In genomic region chr11:57781529-57781943, GRCh38 we compare ENCODE assay signal across 12 cellular contexts. TPM values are rescaled to one million over a fixed set of nuclear protein-coding genes. Genes with fewer than 3 reads are reported as not detected.
DNase-seq lines count a peak whose midpoint lies in the region; ATAC-seq and TF ChIP-seq lines count a peak whose summit lies in the region.
"Had no signal": no experiment of that assay in that cellular context is flagged by ENCODE, and none has a peak within 500 bp of the region (broad histone marks: within the 10 kb centered on the region; RNA-seq: fewer than 3 reads in every experiment).

No MANE protein-coding gene starts in this region.

- H3K27me3 ChIP-seq in H9 (ENCODE audit: insufficient read depth, low read length) = no peaks in the 10 kb centered on the region
- H3K27me3 ChIP-seq in body of pancreas = no peaks in the 10 kb centered on the region
- no peaks in the 10 kb centered on the region for H3K27me3 ChIP-seq in iPS-20b (ENCODE audit: insufficient read depth, low read length)
- H3K27me3 ChIP-seq in sigmoid colon = no peaks in the 10 kb centered on the region

- WGBS in H9 (ENCODE audit: extremely low coverage, insufficient read length, low lambda C conversion rate) = no CpG with 5 or more reads among the region's 3 CpGs
- WGBS in body of pancreas, 2 donors = 17 to 24% methylated on average over 3 of the region's 3 CpGs
- 14 to 61% methylated on average over 3 of the region's 3 CpGs for WGBS in sigmoid colon, 2 donors

- H3K36me3 ChIP-seq in body of pancreas (replicated peaks in 1 of 2; ENCODE audit: insufficient read depth in 1 of 2, low read depth in 2 of 2) = no peaks in the 10 kb centered on the region
- H3K36me3 ChIP-seq in iPS-20b (ENCODE audit: insufficient read depth, low read depth, low read length) = no peaks in the 10 kb centered on the region
- H3K36me3 ChIP-seq in sigmoid colon = no peaks in the 10 kb centered on the region

- H3K4me3 Mint-ChIP-seq in H9 = peak overlapping the region; percentile 24 to 67

- H3K9me3 ChIP-seq in H9 (ENCODE audit: control insufficient read depth, low read depth, low read length) = no peaks in the 10 kb centered on the region
- no peaks in the 10 kb centered on the region for H3K9me3 ChIP-seq in body of pancreas
- no peaks in the 10 kb centered on the region for H3K9me3 ChIP-seq in iPS-20b (ENCODE audit: insufficient read depth, low read depth, low read length)
- H3K9me3 ChIP-seq in sigmoid colon = no peaks in the 10 kb centered on the region

- H4K5ac ChIP-seq in H9 (ENCODE audit: insufficient read length, low read depth, low read length) = peak overlapping the region; percentile 76

- no peak overlapping the region for H3K23ac ChIP-seq in H9 (ENCODE audit: insufficient read length, low read depth, low read length)

- peak overlapping the region; percentile 96; the same call in 1 of the 2 replicates for H3K4ac ChIP-seq in H9 (ENCODE audit: low read depth, low read length)

- peak overlapping the region; percentile 100 for H2BK120ac ChIP-seq in H9 (ENCODE audit: low read depth, low read length, poor library complexity, severe bottlenecking)

- H3K9ac ChIP-seq in H9 (ENCODE audit: extremely low read depth, insufficient read length, low read length) (peak overlapping the region; percentile 69), iPS-20b (ENCODE audit: low read depth, low read length) (peak overlapping the region; percentile 72)

- H4K91ac ChIP-seq in H9 (ENCODE audit: insufficient read length, low read depth, low read length) = peak overlapping the region; percentile 42

- peaks cover 12% of the 10 kb centered on the region for H3K4me1 ChIP-seq in H9 (ENCODE audit: insufficient read depth, low read length)
- peaks cover 98% of the 10 kb centered on the region for H3K4me1 ChIP-seq in body of pancreas
- H3K4me1 ChIP-seq in iPS-20b (ENCODE audit: insufficient read depth, low read length) = peaks cover 59% of the 10 kb centered on the region
- H3K4me1 ChIP-seq in sigmoid colon = peaks cover 0 to 98% (median 88%) of the 10 kb centered on the region in 4 donors

- DNase-seq in H9 (peak; percentile 91), body of pancreas (peak; percentile 82 to 95 (median 92)), sigmoid colon (no peak), cortex of kidney (lab: John Stamatoyannopoulos, UW) (no peak)
- DNase-seq: activated naive CD4-positive, alpha-beta T cell treated with anti-CD3 and anti-CD28 coated beads, Interleukin-2, amount 50 U/mL, for 16 hours; DMS 273 treated with DMSO at 0.1 percent for 48 hours; NCI-H2107 had no signal

- H3K27ac Mint-ChIP-seq in H9 = peak overlapping the region; percentile 98 to 100 (median 100)

- peaks cover 7% of the 10 kb centered on the region for H3K79me1 ChIP-seq in H9 (ENCODE audit: insufficient read depth, low read depth, low read length, poor library complexity, severe bottlenecking)

- TF ChIP-seq CTCF in H9 (conservative IDR thresholded peaks at IDR 0.05) (no peak), body of pancreas (IDR thresholded peaks at IDR 0.05) (peak in 1 of 7 experiments; percentile 10), sigmoid colon (IDR thresholded peaks at IDR 0.05) (no peak)

- H3T11ph ChIP-seq in H9 (ENCODE audit: low read length) = peak overlapping the region; percentile 99

- no peak overlapping the region for H4K8ac ChIP-seq in H9 (replicated peaks; ENCODE audit: insufficient read length, low read depth, low read length)

- intact Hi-C loops in body of pancreas (cut with DNase I) = no loop called here
- intact Hi-C loops in sigmoid colon (cut with DNase I) = no loop called here

- peak in 2 of 3 donors; percentile 16 to 20 for TF ChIP-seq POLR2A in body of pancreas (IDR thresholded peaks at IDR 0.05)
- no peak for TF ChIP-seq POLR2A in sigmoid colon (IDR thresholded peaks at IDR 0.05)

- H3K27me3 Mint-ChIP-seq in H9 (ENCODE audit: low read depth) = no peaks in the 10 kb centered on the region

- H3K14ac ChIP-seq in H9 (ENCODE audit: insufficient read depth, low read length) = peak overlapping the region; percentile 87; the same call in 1 of the 2 replicates

- ATAC-seq in body of pancreas (peak; percentile 74), GM19023 (IDR thresholded peaks at IDR 0.05; ENCODE audit: unreplicated experiment) (no peak), GM21423 (IDR thresholded peaks at IDR 0.05; ENCODE audit: unreplicated experiment) (no peak), HG02763 (IDR thresholded peaks at IDR 0.05; ENCODE audit: unreplicated experiment) (no peak)

- peak overlapping the region; percentile 97 for H3K18ac ChIP-seq in H9 (ENCODE audit: insufficient read length, low read depth, low read length)

- peak overlapping the region; percentile 50 for H2BK20ac ChIP-seq in H9 (ENCODE audit: low read depth, low read length, poor library complexity, severe bottlenecking)

- no peaks in the 10 kb centered on the region for H3K23me2 ChIP-seq in H9 (ENCODE audit: insufficient read length, low read depth, low read length, poor library complexity, severe bottlenecking)

- no peak overlapping the region for H3K56ac ChIP-seq in H9 (ENCODE audit: insufficient read length, low read depth, low read length)

- H3K9me3 Mint-ChIP-seq in H9 = no peaks in the 10 kb centered on the region

- no peak overlapping the region for H2AK5ac ChIP-seq in H9 (ENCODE audit: insufficient read length, low read length)

- H3K36me3 Mint-ChIP-seq in H9 (ENCODE audit: insufficient read depth in 1 of 3, low read depth in 3 of 3) = peaks cover 0 to 17% (median 8%) of the 10 kb centered on the region in 3 experiments

- no peak overlapping the region for H2AFZ ChIP-seq in H9 (ENCODE audit: low read length)

- no peak overlapping the region for H2BK15ac ChIP-seq in H9 (ENCODE audit: low read depth, low read length)

- H3K79me2 ChIP-seq in H9 (ENCODE audit: insufficient read depth, low read length) = peaks cover 22% of the 10 kb centered on the region; the same call in 1 of the 2 replicates

- TF ChIP-seq EP300 in sigmoid colon (IDR thresholded peaks at IDR 0.05) = no peak

- peak overlapping the region; percentile 97 for H3K27ac ChIP-seq in H9 (ENCODE audit: insufficient read length, low read depth, low read length)
- peak overlapping the region; percentile 47 to 89 (median 81) for H3K27ac ChIP-seq in body of pancreas
- H3K27ac ChIP-seq in iPS-20b (ENCODE audit: low read length) = peak overlapping the region; percentile 88
- peak overlapping the region; percentile 72 to 86 (median 82) for H3K27ac ChIP-seq in sigmoid colon

- no peaks in the 10 kb centered on the region for H4K20me1 ChIP-seq in H9 (ENCODE audit: control insufficient read depth, insufficient read depth, insufficient read length)

- peaks cover 67 to 71% of the 10 kb centered on the region in 2 experiments for H3K4me1 Mint-ChIP-seq in H9

- peak overlapping the region; percentile 49 for H3K4me2 ChIP-seq in H9 (ENCODE audit: insufficient read depth, insufficient read length, low read length)

- no peak overlapping the region for H3K4me3 ChIP-seq in body of pancreas
- H3K4me3 ChIP-seq in iPS-20b (ENCODE audit: low read length) = peak overlapping the region; percentile 48
- no peak overlapping the region for H3K4me3 ChIP-seq in sigmoid colon

- H2BK12ac ChIP-seq in H9 (ENCODE audit: insufficient read length, low read depth, low read length) = peak overlapping the region; percentile 99

- peak overlapping the region; percentile 84 for H2BK5ac ChIP-seq in H9 (ENCODE audit: insufficient read length, low read length)

RNA-seq across cellular contexts. Expression of gene CTNND1, which starts 19.9 kb away (rescaled TPM):
- total RNA-seq in H9 (2021) = 164 and 166 TPM in 2 replicates
- total RNA-seq in body of pancreas = 100 to 1,000 TPM; 115 to 178 TPM
- 100 to 1,000 TPM in 1 of 4 donors, 10 to 100 TPM in 3; 66.0 to 102 (median 86.9) TPM for total RNA-seq in sigmoid colon
- polyA plus RNA-seq in sigmoid colon = 100 to 1,000 TPM in 1 of 3 donors, 10 to 100 TPM in 2; 84.7 to 132 (median 99.9) TPM

RNA-seq across cellular contexts. Expression of gene BTBD18, which starts 29.9 kb away (rescaled TPM):
- total RNA-seq in H9 (2021) = not detected in 2 replicates
- not detected for total RNA-seq in body of pancreas
- total RNA-seq in sigmoid colon = not detected
- polyA plus RNA-seq in sigmoid colon = under 1 TPM in 1 of 3 donors, not detected in 2; 0.03 TPM
- total RNA-seq: T-helper 2 cell treated with Interferon-gamma antibody and Interleukin-4, amounts not matched to agents 100 ng/mL and 5 ng/mL, for 36 hours had no signal

RNA-seq across cellular contexts. Expression of gene SELENOH, which starts 40.2 kb away (rescaled TPM):
- total RNA-seq in H9 (2021) (251 and 271 TPM in 2 replicates), body of pancreas (100 to 1,000 TPM in 1 of 2 donors, 10 to 100 TPM in 1; 86.1 to 157 TPM), sigmoid colon (100 to 1,000 TPM; 130 to 188 (median 132) TPM)
- 100 to 1,000 TPM; 149 to 180 (median 156) TPM for polyA plus RNA-seq in sigmoid colon

Comparison
In these comparisons a context has a peak if more than half of its experiments do, and no peak if none do; other contexts are left out.
1. DNase-seq: peak in H9 (single experiment) and body of pancreas (4 of 4); none in sigmoid colon (single experiment) and cortex of kidney (single experiment).
2. POLR2A ChIP-seq: peak in body of pancreas (2 of 3); none in sigmoid colon (0 of 2).
3. Peak in every context shown above with its lines, with median percentiles within 50 percentile points of each other: H3K27ac ChIP-seq.